ENCODE assay signal across 29 cellular contexts in the genomic region with DNA sequence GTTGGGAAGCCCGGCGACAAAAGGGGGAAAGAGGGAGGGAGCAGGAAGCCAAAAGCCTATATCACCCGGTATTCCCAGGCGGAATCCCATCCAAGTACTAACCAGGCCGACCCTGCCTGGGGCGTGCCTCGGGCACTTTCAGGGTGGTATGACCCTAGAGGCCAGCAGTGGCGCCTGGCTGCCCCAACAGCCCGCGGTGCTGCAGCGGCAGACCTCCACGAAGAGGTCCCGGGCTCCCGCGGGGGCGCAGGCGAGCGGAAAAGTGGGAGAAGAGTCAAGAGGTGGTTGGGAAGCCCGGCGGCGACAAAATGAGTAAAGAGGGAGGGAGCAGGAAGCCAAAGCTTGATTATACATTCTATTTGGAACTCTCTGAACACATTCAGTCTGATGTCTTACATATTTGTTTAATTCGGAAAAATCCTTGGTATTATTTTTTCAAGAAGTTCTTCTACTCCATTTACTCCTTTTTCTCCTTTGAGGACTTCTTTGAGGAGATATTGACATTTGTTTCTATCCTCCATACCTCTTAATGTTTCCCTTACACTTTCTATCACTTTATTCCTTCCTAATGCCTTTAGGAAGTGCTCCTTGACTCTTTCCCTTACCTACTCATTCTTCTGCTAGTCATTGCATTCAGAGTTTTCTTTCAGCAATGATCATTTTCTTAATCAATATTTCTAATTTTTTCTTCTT. TPM values are rescaled to one million over a fixed set of nuclear protein-coding genes. Genes with fewer than 3 reads are reported as not detected.
DNase-seq lines count a peak whose midpoint lies in the region; ATAC-seq and TF ChIP-seq lines count a peak whose summit lies in the region.
"Had no signal": no experiment of that assay in that cellular context is flagged by ENCODE, and none has a peak within 500 bp of the region (broad histone marks: within the 10 kb centered on the region; RNA-seq: fewer than 3 reads in every experiment).

No MANE protein-coding gene starts in this region.

- WGBS in hepatocyte (ENCODE audit: low lambda C conversion rate, missing lambda C conversion rate): 7% methylated on average over 21 of the region's 22 CpGs
- no CpG with 5 or more reads among the region's 22 CpGs for whole genome bisulfite sequencing in mesendoderm (ENCODE audit: extremely low coverage, insufficient coverage, low lambda C conversion rate)

- no peak for TF ChIP-seq CTCF in hepatocyte (IDR thresholded peaks at IDR 0.05; ENCODE audit: poor library complexity)

- no peak overlapping the region for H2AFZ ChIP-seq in hepatocyte

- H3K4me3 ChIP-seq in hepatocyte: no peak overlapping the region
- peak overlapping the region; percentile 4 for H3K4me3 ChIP-seq in mesendoderm (ENCODE audit: low read length)
- H3K4me3 ChIP-seq: right atrium auricular region, stomach, transverse colon had no signal

- no peak overlapping the region for H2AK5ac ChIP-seq in mesendoderm (ENCODE audit: low read length)

- H4K20me1 ChIP-seq in hepatocyte (ENCODE audit: insufficient read depth, poor library complexity, severe bottlenecking): no peaks in the 10 kb centered on the region

- H3K36me3 ChIP-seq in hepatocyte (replicated peaks; ENCODE audit: insufficient read depth, low read depth): no peaks in the 10 kb centered on the region
- H3K36me3 ChIP-seq in mesendoderm (ENCODE audit: control insufficient read depth, insufficient read depth, low read length): no peaks in the 10 kb centered on the region
- H3K36me3 ChIP-seq: right atrium auricular region, stomach, transverse colon had no signal

- H3K18ac ChIP-seq in mesendoderm (ENCODE audit: low read length): no peak overlapping the region

- H3K4me1 Mint-ChIP-seq in T-helper 17 cell: peaks cover 6% of the 10 kb centered on the region

- no peak overlapping the region for H3K4ac ChIP-seq in mesendoderm (ENCODE audit: low read depth, low read length)

- peak overlapping the region; percentile 34 for H3K27ac Mint-ChIP-seq in T-helper 17 cell
- H3K27ac Mint-ChIP-seq: activated naive CD8-positive, alpha-beta T cell treated with anti-CD3 and anti-CD28 coated beads, Interleukin-2, amount 10 ng/mL, durations not matched to agents 7 days and 5 days; activated T-helper 17 cell treated with anti-CD3 and anti-CD28 coated beads, Interleukin-2, amount 50 U/mL, for 72 hours; CD8-positive, alpha-beta memory T cell; effector memory CD8-positive, alpha-beta T cell; T-helper 1 cell treated with Interleukin-12 subunit alpha and Interleukin-12 subunit beta and Interleukin-4 antibody, amounts not matched to agents 30 μg/mL and 1 μg/mL, for 36 hours had no signal

- H3K9ac ChIP-seq in mesendoderm (ENCODE audit: low read length): peak overlapping the region; percentile 59

- H3K9me3 ChIP-seq in T-helper 17 cell (ENCODE audit: control insufficient read depth, low read length, poor library complexity, severe bottlenecking): no peaks in the 10 kb centered on the region
- no peaks in the 10 kb centered on the region for H3K9me3 ChIP-seq in hepatocyte (ENCODE audit: low read depth)
- H3K9me3 ChIP-seq: right atrium auricular region, stomach, transverse colon had no signal

- H3K4me3 Mint-ChIP-seq in T-helper 17 cell: no peak overlapping the region
- H3K4me3 Mint-ChIP-seq: activated naive CD8-positive, alpha-beta T cell treated with anti-CD3 and anti-CD28 coated beads, Interleukin-2, amount 10 ng/mL, durations not matched to agents 7 days and 5 days; activated T-helper 17 cell treated with anti-CD3 and anti-CD28 coated beads, Interleukin-2, amount 50 U/mL, for 72 hours; CD8-positive, alpha-beta memory T cell; effector memory CD8-positive, alpha-beta T cell; T-helper 1 cell treated with Interleukin-12 subunit alpha and Interleukin-12 subunit beta and Interleukin-4 antibody, amounts not matched to agents 30 μg/mL and 1 μg/mL, for 36 hours had no signal

- H3K4me1 ChIP-seq in hepatocyte (ENCODE audit: insufficient read depth) (peaks cover 5% of the 10 kb centered on the region), mesendoderm (ENCODE audit: control insufficient read depth, low read depth, low read length) (no peaks in the 10 kb centered on the region)
- H3K4me1 ChIP-seq: right atrium auricular region, stomach, transverse colon had no signal

- no peaks in the 10 kb centered on the region for H3K9me2 ChIP-seq in hepatocyte (replicated peaks; ENCODE audit: insufficient read depth)

- no peak overlapping the region for H2BK5ac ChIP-seq in mesendoderm (ENCODE audit: low read length)

- peak; percentile 51 for DNase-seq in ELF-1 (ENCODE audit: low read depth, low spot score)
- no peak for DNase-seq in T-helper 17 cell
- DNase-seq in hepatocyte (ENCODE audit: low spot score): no peak
- peak; percentile 65 for DNase-seq in mesendoderm
- DNase-seq in SIG-M5 (lab: John Stamatoyannopoulos, UW): no peak
- no peak for DNase-seq in activated naive CD4-positive, alpha-beta T cell treated with Interleukin-2 at 50 U/mL for 16 hours
- no peak for DNase-seq in NCI-H748 (lab: John Stamatoyannopoulos, UW; ENCODE audit: unreplicated experiment)
- DNase-seq: activated CD4-positive, alpha-beta T cell treated with anti-CD3 and anti-CD28 coated beads, Interleukin-2, amount 50 U/mL, for 1 hour; activated naive CD8-positive, alpha-beta T cell treated with anti-CD3 and anti-CD28 coated beads, Interleukin-2, amount 10 ng/mL, durations not matched to agents 7 days and 5 days; AML-193; CD8-positive, alpha-beta memory T cell; effector memory CD8-positive, alpha-beta T cell; IMR-90; NCI-H2107; stomach; transverse colon had no signal

- H3K27me3 ChIP-seq in hepatocyte (peaks cover 40% of the 10 kb centered on the region), mesendoderm (ENCODE audit: insufficient read depth, low read length, poor library complexity) (no peaks in the 10 kb centered on the region)
- H3K27me3 ChIP-seq: right atrium auricular region had no signal

- H3K79me1 ChIP-seq in mesendoderm (ENCODE audit: low read length): no peaks in the 10 kb centered on the region

- H3K79me2 ChIP-seq in hepatocyte (no peaks in the 10 kb centered on the region), mesendoderm (ENCODE audit: control insufficient read depth, insufficient read depth, low read length) (no peaks in the 10 kb centered on the region)

- no peak overlapping the region for H4K5ac ChIP-seq in mesendoderm (ENCODE audit: low read length)

- H3K23ac ChIP-seq in mesendoderm (ENCODE audit: low read length): no peak overlapping the region

- H2BK15ac ChIP-seq in mesendoderm (replicated peaks; ENCODE audit: low read depth): no peak overlapping the region

- H3K4me2 ChIP-seq in hepatocyte (peak overlapping the region; percentile 55), mesendoderm (ENCODE audit: low read length) (peak overlapping the region; percentile 25)

- no peak for ATAC-seq in T-helper 17 cell
- ATAC-seq in GM21423 (IDR thresholded peaks at IDR 0.05; ENCODE audit: unreplicated experiment): no peak
- ATAC-seq: activated T-helper 17 cell treated with anti-CD3 and anti-CD28 coated beads, Interleukin-2, amount 50 U/mL, for 72 hours; effector memory CD8-positive, alpha-beta T cell had no signal

- H3K27ac ChIP-seq in hepatocyte (no peak overlapping the region), mesendoderm (ENCODE audit: low read depth, low read length) (no peak overlapping the region)
- H3K27ac ChIP-seq: right atrium auricular region, stomach, transverse colon had no signal

- H4K8ac ChIP-seq in mesendoderm (ENCODE audit: low read depth, low read length): no peak overlapping the region

- H3K56ac ChIP-seq in mesendoderm (ENCODE audit: low read length): peak overlapping the region; percentile 58

- no peaks in the 10 kb centered on the region for H3K36me3 Mint-ChIP-seq in T-helper 17 cell (ENCODE audit: low read depth)

- H2BK120ac ChIP-seq in mesendoderm (ENCODE audit: low read depth, low read length): no peak overlapping the region

- peaks cover 24% of the 10 kb centered on the region for H3K27me3 Mint-ChIP-seq in T-helper 17 cell

RNA-seq across cellular contexts. Expression of gene TREML4, which starts 11.5 kb away (rescaled TPM):
- under 1 TPM in 1 of 2 donors, not detected in 1; 0.42 TPM for total RNA-seq in T-helper 17 cell
- not detected in 2 replicates for total RNA-seq in hepatocyte
- polyA plus RNA-seq in hepatocyte: not detected in 2 replicates
- polyA plus RNA-seq in mesendoderm (2013, experiment 1 of 2): not detected
- polyA plus RNA-seq in mesendoderm (2013, experiment 2 of 2): 0.06 TPM
- total RNA-seq: A172; activated naive CD8-positive, alpha-beta T cell treated with anti-CD3 and anti-CD28 coated beads, Interleukin-2, amount 10 ng/mL, durations not matched to agents 7 days and 5 days; activated T-helper 17 cell treated with anti-CD3 and anti-CD28 coated beads, Interleukin-2, amount 50 U/mL, for 72 hours; CD8-positive, alpha-beta memory T cell; cerebellum; IMR-90; lung microvascular endothelial cell; M059J; myocyte; NCI-H460; omental fat pad; right atrium auricular region; SK-MEL-5; stomach; transverse colon had no signal
- polyA plus RNA-seq: CD8-positive, alpha-beta memory T cell; IMR-90; keratinocyte; stomach had no signal

RNA-seq across cellular contexts. Expression of gene TREML2, which starts 38.7 kb away (rescaled TPM):
- total RNA-seq in T-helper 17 cell: 1 to 10 TPM; 2.9 to 3.8 TPM
- 0.24 and 0.40 TPM in 2 replicates for total RNA-seq in hepatocyte
- not detected in 2 replicates for polyA plus RNA-seq in hepatocyte
- polyA plus RNA-seq in mesendoderm (2013, experiment 1 of 2): 0.48 TPM
- polyA plus RNA-seq in mesendoderm (2013, experiment 2 of 2): 0.46 TPM
- total RNA-seq: A172, IMR-90, lung microvascular endothelial cell, M059J, myocyte, NCI-H460, SK-MEL-5 had no signal
- polyA plus RNA-seq: IMR-90 had no signal

RNA-seq across cellular contexts. Expression of gene TREM1, which starts 46.9 kb away (rescaled TPM):
- total RNA-seq in T-helper 17 cell (10 to 100 TPM in 1 of 2 donors, 1 to 10 TPM in 1; 4.1 to 17.6 TPM), hepatocyte (0.63 and 0.84 TPM in 2 replicates)
- polyA plus RNA-seq in hepatocyte: 2.3 and 2.8 TPM in 2 replicates
- 0.03 TPM for polyA plus RNA-seq in mesendoderm (2013, experiment 1 of 2)
- polyA plus RNA-seq in mesendoderm (2013, experiment 2 of 2): 0.07 TPM
- total RNA-seq: A172; activated naive CD8-positive, alpha-beta T cell treated with anti-CD3 and anti-CD28 coated beads, Interleukin-2, amount 10 ng/mL, durations not matched to agents 7 days and 5 days; CD8-positive, alpha-beta memory T cell; IMR-90; lung microvascular endothelial cell; M059J; myocyte; SK-MEL-5 had no signal
- polyA plus RNA-seq: CD8-positive, alpha-beta memory T cell; IMR-90; keratinocyte had no signal

Comparison
In these comparisons a context has a peak if more than half of its experiments do, and no peak if none do; other contexts are left out.
1. DNase-seq: peak in ELF-1 (single experiment) and mesendoderm (single experiment); none in T-helper 17 cell (0 of 3), hepatocyte (single experiment), SIG-M5 (single experiment), activated naive CD4-positive, alpha-beta T cell treated with Interleukin-2 at 50 U/mL for 16 hours (single experiment) and NCI-H748 (single experiment).